In the genomic region with DNA sequence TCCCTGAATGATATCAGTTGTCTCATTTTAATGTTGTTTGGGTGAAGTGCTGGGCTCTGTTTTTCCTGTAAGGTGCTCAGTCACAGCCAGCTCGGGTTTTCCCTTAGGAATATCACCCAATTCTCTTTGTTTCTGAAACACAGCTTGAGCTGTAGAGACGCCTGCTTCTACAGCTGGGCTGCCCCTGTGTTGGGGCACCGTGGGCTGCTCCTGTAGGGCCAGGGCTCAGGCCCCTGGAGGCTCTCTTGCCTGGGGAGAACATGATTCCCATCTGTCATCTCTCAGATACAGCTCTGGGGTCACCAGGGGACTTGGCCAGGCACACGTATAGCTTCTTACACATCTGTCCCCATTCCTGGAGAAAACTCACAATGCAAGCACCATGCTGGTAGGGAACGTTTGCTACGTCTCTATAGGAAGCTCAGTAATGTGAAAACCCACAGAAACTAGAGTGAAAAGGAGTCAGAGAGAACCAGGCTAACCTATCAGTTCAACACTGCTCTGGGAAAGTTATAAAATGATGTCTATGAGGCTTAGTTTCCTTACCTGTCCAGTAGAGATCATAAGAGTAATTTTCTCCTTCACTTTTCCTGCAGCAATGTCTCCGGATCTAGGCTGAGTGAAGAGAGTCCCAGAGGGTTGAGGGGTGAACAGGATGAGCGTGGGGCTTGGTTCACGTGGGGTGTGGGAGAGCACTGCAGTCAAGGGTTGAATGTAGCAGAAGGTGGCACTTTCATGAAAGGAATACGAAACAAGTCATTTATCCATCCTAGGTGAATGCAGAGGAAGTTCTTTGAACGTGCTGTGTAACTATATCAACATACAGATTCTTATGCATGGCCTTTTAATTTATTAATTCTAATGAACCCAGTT, we compare ENCODE assay signal across 29 cellular contexts. TPM values are rescaled to one million over a fixed set of nuclear protein-coding genes. Genes with fewer than 3 reads are reported as not detected.
A peak's percentile ranks its signal among the peaks of the same experiment; 100 is the strongest.
DNase-seq lines count a peak whose midpoint lies in the region; ATAC-seq and TF ChIP-seq lines count a peak whose summit lies in the region.
"Had no signal": no experiment of that assay in that cellular context is flagged by ENCODE, and none has a peak within 500 bp of the region (broad histone marks: within the 10 kb centered on the region; RNA-seq: fewer than 3 reads in every experiment).

No MANE protein-coding gene starts in this region.

- no peaks in the 10 kb centered on the region for H3K9me2 ChIP-seq in hepatocyte (replicated peaks; ENCODE audit: insufficient read depth)

- H3K79me2 ChIP-seq in hepatocyte: peaks cover 23% of the 10 kb centered on the region

- H3K36me3 Mint-ChIP-seq in Caco-2 (ENCODE audit: insufficient read depth, unreplicated experiment): peaks cover 4% of the 10 kb centered on the region
- peaks cover 4% of the 10 kb centered on the region for H3K36me3 Mint-ChIP-seq in nephron (ENCODE audit: low read depth)
- no peaks in the 10 kb centered on the region for H3K36me3 Mint-ChIP-seq in activated T-helper 2 cell treated with anti-CD3 and anti-CD28 coated beads, Interferon-gamma antibody, Interleukin-2, Interleukin-4, amounts not matched to agents 10 μg/mL and 5 μg/mL and 100 μg/mL, durations not matched to agents 14 hours and 24 hours and 36 hours (ENCODE audit: low read depth)
- H3K36me3 Mint-ChIP-seq: activated naive CD4-positive, alpha-beta T cell treated with anti-CD3 and anti-CD28 coated beads, Interleukin-2, amount 10 ng/mL, durations not matched to agents 7 days and 5 days had no signal

- POLR2A ChIA-PET in Caco-2 (lab: Charles Lee): no interaction called here

- H3K9me3 ChIP-seq in Caco-2: no peaks in the 10 kb centered on the region
- H3K9me3 ChIP-seq in hepatocyte (ENCODE audit: low read depth): no peaks in the 10 kb centered on the region
- H3K9me3 ChIP-seq: SJSA1, thyroid gland had no signal

- H3K4me2 ChIP-seq in hepatocyte: peak overlapping the region; percentile 62
- H3K4me2 ChIP-seq: smooth muscle cell had no signal

- no peak overlapping the region for H3K4me3 ChIP-seq in Caco-2 (ENCODE audit: low read depth, low read length)
- H3K4me3 ChIP-seq in hepatocyte: no peak overlapping the region
- H3K4me3 ChIP-seq: SJSA1, smooth muscle cell, thyroid gland had no signal

- no peaks in the 10 kb centered on the region for H4K20me1 ChIP-seq in hepatocyte (ENCODE audit: insufficient read depth, poor library complexity, severe bottlenecking)

- CTCF ChIA-PET in Caco-2 (lab: Charles Lee): no interaction called here

- no TSS peak for BruUV-seq in Caco-2 (replicated peaks; lab: Mats Ljungman, UMichigan)

- H3K4me3 Mint-ChIP-seq in Caco-2 (ENCODE audit: unreplicated experiment): peak overlapping the region; percentile 11
- H3K4me3 Mint-ChIP-seq in nephron: no peak overlapping the region
- no peak overlapping the region for H3K4me3 Mint-ChIP-seq in activated T-helper 2 cell treated with anti-CD3 and anti-CD28 coated beads, Interferon-gamma antibody, Interleukin-2, Interleukin-4, amounts not matched to agents 10 μg/mL and 5 μg/mL and 100 μg/mL, durations not matched to agents 14 hours and 24 hours and 36 hours (ENCODE audit: low read depth)
- H3K4me3 Mint-ChIP-seq: activated naive CD4-positive, alpha-beta T cell treated with anti-CD3 and anti-CD28 coated beads, Interleukin-2, amount 10 ng/mL, durations not matched to agents 7 days and 5 days; activated T-helper 1 cell treated with anti-CD3 and anti-CD28 coated beads, Interleukin-12 subunit alpha, Interleukin-12 subunit beta, Interleukin-2, Interleukin-4 antibody, amounts not matched to agents 30 ng/mL and 10 ng/mL and 1 ng/mL, durations not matched to agents 14 hours and 24 hours and 36 hours; CD4-positive, alpha-beta T cell; naive B cell; stimulated activated naive CD8-positive, alpha-beta T cell treated with anti-CD3 and anti-CD28 coated beads, Interleukin-15, amount 100 ng/mL, for 72 hours; T-cell had no signal

- H3K27ac Mint-ChIP-seq in Caco-2 (ENCODE audit: unreplicated experiment) (no peak overlapping the region), nephron (peak overlapping the region; percentile 32 to 59 (median 55))
- no peak overlapping the region for H3K27ac Mint-ChIP-seq in activated T-helper 2 cell treated with anti-CD3 and anti-CD28 coated beads, Interferon-gamma antibody, Interleukin-2, Interleukin-4, amounts not matched to agents 10 μg/mL and 5 μg/mL and 100 μg/mL, durations not matched to agents 14 hours and 24 hours and 36 hours
- H3K27ac Mint-ChIP-seq: activated naive CD4-positive, alpha-beta T cell treated with anti-CD3 and anti-CD28 coated beads, Interleukin-2, amount 10 ng/mL, durations not matched to agents 7 days and 5 days; activated T-helper 1 cell treated with anti-CD3 and anti-CD28 coated beads, Interleukin-12 subunit alpha, Interleukin-12 subunit beta, Interleukin-2, Interleukin-4 antibody, amounts not matched to agents 30 ng/mL and 10 ng/mL and 1 ng/mL, durations not matched to agents 14 hours and 24 hours and 36 hours; CD4-positive, alpha-beta T cell; naive B cell; stimulated activated naive CD8-positive, alpha-beta T cell treated with anti-CD3 and anti-CD28 coated beads, Interleukin-15, amount 100 ng/mL, for 72 hours; T-cell had no signal

- H3K27me3 ChIP-seq in Caco-2 (replicated peaks; ENCODE audit: control insufficient read depth, insufficient read depth, low read length) (no peaks in the 10 kb centered on the region), hepatocyte (no peaks in the 10 kb centered on the region)
- H3K27me3 ChIP-seq: brain microvascular endothelial cell, thyroid gland had no signal

- H3K4me1 Mint-ChIP-seq in Caco-2 (ENCODE audit: low read depth, unreplicated experiment) (peaks cover 11% of the 10 kb centered on the region), nephron (peaks cover 36% of the 10 kb centered on the region)
- H3K4me1 Mint-ChIP-seq in activated T-helper 2 cell treated with anti-CD3 and anti-CD28 coated beads, Interferon-gamma antibody, Interleukin-2, Interleukin-4, amounts not matched to agents 10 μg/mL and 5 μg/mL and 100 μg/mL, durations not matched to agents 14 hours and 24 hours and 36 hours (ENCODE audit: low read depth): no peaks in the 10 kb centered on the region
- H3K4me1 Mint-ChIP-seq: activated naive CD4-positive, alpha-beta T cell treated with anti-CD3 and anti-CD28 coated beads, Interleukin-2, amount 10 ng/mL, durations not matched to agents 7 days and 5 days; naive B cell; stimulated activated naive CD8-positive, alpha-beta T cell treated with anti-CD3 and anti-CD28 coated beads, Interleukin-15, amount 100 ng/mL, for 72 hours; T-cell had no signal

- H3K4me1 ChIP-seq in Caco-2 (no peaks in the 10 kb centered on the region), hepatocyte (ENCODE audit: insufficient read depth) (peaks cover 4% of the 10 kb centered on the region)

- no peak for TF ChIP-seq POLR2A in GM18505 (IDR thresholded peaks at IDR 0.05; ENCODE audit: borderline replicate concordance, extremely low read depth, insufficient read depth, insufficient read length)

- intact Hi-C loops in Caco-2 (cut with micrococcal nuclease; ENCODE audit: unreplicated experiment): loop anchor here (1.0 kb wide), 1 partner anchor 14 kb away; the partner anchor contains the start of gene FHDC1
- intact Hi-C loops in activated T-helper 2 cell treated with anti-CD3 and anti-CD28 coated beads, Interferon-gamma antibody, Interleukin-2, Interleukin-4, amounts not matched to agents 10 μg/mL and 5 μg/mL and 100 μg/mL, durations not matched to agents 14 hours and 24 hours and 36 hours (cut with micrococcal nuclease): no loop called here

- DNase-seq in Caco-2: no peak
- DNase-seq in NCI-H2171 treated with DMSO at 0.1 percent for 48 hours (lab: John Stamatoyannopoulos, UW): peak; percentile 62
- no peak for DNase-seq in hepatocyte (ENCODE audit: low spot score)
- DNase-seq in HUDEP-2 (lab: John Stamatoyannopoulos, UW; ENCODE audit: unreplicated experiment in 76 of 76): no peak
- no peak for DNase-seq in activated T-helper 2 cell treated with anti-CD3 and anti-CD28 coated beads, Interferon-gamma antibody, Interleukin-2, Interleukin-4, amounts not matched to agents 10 μg/mL and 5 μg/mL and 100 μg/mL, durations not matched to agents 14 hours and 24 hours and 36 hours (ENCODE audit: low spot score)
- DNase-seq in GM13976 (ENCODE audit: low spot score): no peak
- DNase-seq: activated CD4-positive, alpha-beta T cell treated with anti-CD3 and anti-CD28 coated beads, Interleukin-2, amount 50 U/mL, for 48 hours; activated CD8-positive, alpha-beta memory T cell treated with anti-CD3 and anti-CD28 coated beads, Interleukin-2, amount 50 U/mL, for 4 hours; activated naive CD4-positive, alpha-beta T cell treated with anti-CD3 and anti-CD28 coated beads, Interleukin-2, amount 10 ng/mL, durations not matched to agents 7 days and 5 days; AML-193; amniotic stem cell; brain microvascular endothelial cell; CD4-positive, alpha-beta T cell; DMS153; effector CD8-positive, alpha-beta T cell; Kasumi-1; naive B cell; retina; stimulated activated CD4-positive, alpha-beta T cell treated with anti-CD3 and anti-CD28 coated beads, Interleukin-1b, Interleukin-23, amount 100 ng/mL, for 48 hours; stimulated activated CD8-positive, alpha-beta memory T cell treated with anti-CD3 and anti-CD28 coated beads, Interleukin-4, amount 100 ng/mL, for 48 hours; stimulated activated naive CD8-positive, alpha-beta T cell treated with anti-CD3 and anti-CD28 coated beads, Interleukin-15, amount 100 ng/mL, for 72 hours; T-cell; thyroid gland had no signal

- H2AFZ ChIP-seq in hepatocyte: no peak overlapping the region

- H3K36me3 ChIP-seq in Caco-2 (ENCODE audit: control insufficient read depth, insufficient read depth, low read length) (no peaks in the 10 kb centered on the region), hepatocyte (replicated peaks; ENCODE audit: insufficient read depth, low read depth) (no peaks in the 10 kb centered on the region)
- H3K36me3 ChIP-seq: brain microvascular endothelial cell, SJSA1 had no signal

- no peak for TF ChIP-seq CTCF in Caco-2 (IDR thresholded peaks at IDR 0.05; ENCODE audit: insufficient read depth in 1 of 2, low read depth in 1 of 2, low read length in 1 of 2, severe bottlenecking in 1 of 2, unreplicated experiment in 1 of 2)
- no peak for TF ChIP-seq CTCF in hepatocyte (IDR thresholded peaks at IDR 0.05; ENCODE audit: poor library complexity)
- TF ChIP-seq CTCF in nephron (IDR thresholded peaks at IDR 0.05; ENCODE audit: unreplicated experiment in 3 of 3): no peak
- TF ChIP-seq CTCF in GM13976 (IDR thresholded peaks at IDR 0.05; ENCODE audit: borderline replicate concordance, control extremely low read depth, extremely low read depth, insufficient read depth, missing control alignments): no peak

- no peaks in the 10 kb centered on the region for H3K27me3 Mint-ChIP-seq in Caco-2 (ENCODE audit: insufficient read depth, unreplicated experiment)
- H3K27me3 Mint-ChIP-seq in nephron (ENCODE audit: low read depth): no peaks in the 10 kb centered on the region
- peaks cover 31% of the 10 kb centered on the region for H3K27me3 Mint-ChIP-seq in activated T-helper 2 cell treated with anti-CD3 and anti-CD28 coated beads, Interferon-gamma antibody, Interleukin-2, Interleukin-4, amounts not matched to agents 10 μg/mL and 5 μg/mL and 100 μg/mL, durations not matched to agents 14 hours and 24 hours and 36 hours (ENCODE audit: low read depth)

- no peak for ATAC-seq in GM18505 (IDR thresholded peaks at IDR 0.05; ENCODE audit: unreplicated experiment)
- ATAC-seq: activated CD4-positive, CD25-positive, alpha-beta regulatory T cell treated with anti-CD3 and anti-CD28 coated beads, Interleukin-2, amount 50 U/mL, for 24 hours; stimulated activated naive CD8-positive, alpha-beta T cell treated with anti-CD3 and anti-CD28 coated beads, Interleukin-15, amount 100 ng/mL, for 72 hours; T-cell had no signal

- peak overlapping the region; percentile 29 for H3K27ac ChIP-seq in hepatocyte
- H3K27ac ChIP-seq: brain microvascular endothelial cell, SJSA1, thyroid gland had no signal

- H3K9me3 Mint-ChIP-seq in Caco-2 (ENCODE audit: unreplicated experiment) (no peaks in the 10 kb centered on the region), nephron (no peaks in the 10 kb centered on the region)
- H3K9me3 Mint-ChIP-seq in activated T-helper 2 cell treated with anti-CD3 and anti-CD28 coated beads, Interferon-gamma antibody, Interleukin-2, Interleukin-4, amounts not matched to agents 10 μg/mL and 5 μg/mL and 100 μg/mL, durations not matched to agents 14 hours and 24 hours and 36 hours: no peaks in the 10 kb centered on the region
- H3K9me3 Mint-ChIP-seq: activated naive CD4-positive, alpha-beta T cell treated with anti-CD3 and anti-CD28 coated beads, Interleukin-2, amount 10 ng/mL, durations not matched to agents 7 days and 5 days; activated T-helper 1 cell treated with anti-CD3 and anti-CD28 coated beads, Interleukin-12 subunit alpha, Interleukin-12 subunit beta, Interleukin-2, Interleukin-4 antibody, amounts not matched to agents 30 ng/mL and 10 ng/mL and 1 ng/mL, durations not matched to agents 14 hours and 24 hours and 36 hours; CD4-positive, alpha-beta T cell; naive B cell; stimulated activated naive CD8-positive, alpha-beta T cell treated with anti-CD3 and anti-CD28 coated beads, Interleukin-15, amount 100 ng/mL, for 72 hours; T-cell had no signal

- in situ Hi-C loops in GM13976 (cut with MboI; ENCODE audit: low sequenced_read_pairs, unreplicated experiment): no loop called here

- WGBS in hepatocyte (ENCODE audit: low lambda C conversion rate, missing lambda C conversion rate): 77% methylated on average over 11 of the region's 11 CpGs

RNA-seq across cellular contexts. Expression of gene FHDC1, which starts 14.5 kb away (rescaled TPM):
- total RNA-seq in Caco-2 (2022) (1.4 and 1.5 TPM in 2 replicates), hepatocyte (3.1 TPM in 2 replicates)
- 1.7 and 2.1 TPM in 2 replicates for polyA plus RNA-seq in hepatocyte
- total RNA-seq in activated T-helper 2 cell treated with anti-CD3 and anti-CD28 coated beads, Interferon-gamma antibody, Interleukin-2, Interleukin-4, amounts not matched to agents 10 μg/mL and 5 μg/mL and 100 μg/mL, durations not matched to agents 14 hours and 24 hours and 36 hours: 0.07 TPM in 2 replicates

Comparison
In these comparisons a context has a peak if more than half of its experiments do, and no peak if none do; other contexts are left out.
1. H3K27ac Mint-ChIP-seq: peak in nephron (3 of 3); none in Caco-2 (single experiment) and activated T-helper 2 cell treated with anti-CD3 and anti-CD28 coated beads, Interferon-gamma antibody, Interleukin-2, Interleukin-4, amounts not matched to agents 10 μg/mL and 5 μg/mL and 100 μg/mL, durations not matched to agents 14 hours and 24 hours and 36 hours (single experiment).